In the genomic region with DNA sequence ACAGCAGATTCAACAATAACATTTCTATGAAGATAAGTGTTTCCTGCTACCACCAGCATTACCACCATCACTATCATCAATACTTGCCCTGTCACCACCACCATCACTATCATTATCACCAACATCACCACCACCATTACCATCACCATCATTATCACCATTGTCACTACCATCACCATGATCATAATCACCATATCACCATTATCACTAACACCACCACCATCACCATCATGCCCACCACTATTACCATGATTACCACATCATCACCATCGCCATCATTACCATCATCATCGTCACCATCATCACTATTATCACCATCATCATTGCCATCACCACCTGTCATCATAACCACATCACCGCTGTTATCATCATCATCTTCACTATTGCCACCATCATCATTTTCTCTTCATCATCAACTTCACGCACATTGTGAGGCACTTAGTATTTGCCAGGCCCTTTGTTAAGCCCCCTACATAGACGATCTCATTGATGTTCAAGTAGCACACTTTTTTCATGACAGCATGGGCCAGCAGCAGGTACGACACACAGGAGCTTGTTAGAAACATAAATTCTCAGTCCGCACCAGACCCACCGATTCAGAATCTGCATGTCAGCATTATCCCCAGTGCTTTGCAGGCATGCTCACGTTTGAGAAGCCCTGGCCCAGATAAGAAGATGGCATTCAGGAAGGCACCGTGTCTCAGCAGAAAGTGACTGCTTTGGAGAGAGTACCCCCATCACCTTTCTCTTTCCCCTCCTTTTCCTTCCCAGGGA, we compare ENCODE assay signal across 15 cellular contexts.
DNase-seq lines count a peak whose midpoint lies in the region; ATAC-seq and TF ChIP-seq lines count a peak whose summit lies in the region.
"Had no signal": no experiment of that assay in that cellular context is flagged by ENCODE, and none has a peak within 500 bp of the region (broad histone marks: within the 10 kb centered on the region; RNA-seq: fewer than 3 reads in every experiment).

No MANE protein-coding gene starts in this region.

- in situ Hi-C loops in GM23248 (cut with MboI), result no loop called here
- in situ Hi-C loops in GM13977 (cut with MboI; ENCODE audit: low pct_unique_long_range_greater_than_20kb, low sequenced_read_pairs, unreplicated experiment), result no loop called here

- H3K9me3 ChIP-seq in GM23248 (ENCODE audit: low read depth) (no peaks in the 10 kb centered on the region), RWPE2 (ENCODE audit: severe bottlenecking) (no peaks in the 10 kb centered on the region), smooth muscle cell (replicated peaks; ENCODE audit: low read depth) (no peaks in the 10 kb centered on the region)
- H3K9me3 ChIP-seq: BLaER1, HAP-1 had no signal

- H3K4me2 ChIP-seq in GM23248 (ENCODE audit: unreplicated experiment) (no peak overlapping the region), smooth muscle cell (no peak overlapping the region)
- H3K4me2 ChIP-seq: BLaER1, KMS-11 had no signal

- ATAC-seq in RWPE2 (ENCODE audit: low read depth) (no peak), foreskin keratinocyte (peak; percentile 8), HG03025 (IDR thresholded peaks at IDR 0.05; ENCODE audit: low FRiP score, unreplicated experiment) (no peak)
- ATAC-seq: Right ventricle myocardium inferior had no signal

- 76 to 79% methylated on average over 10 of the region's 10 CpGs for WGBS in GM23248 (ENCODE audit: low coverage in 1 of 2, low lambda C conversion rate in 2 of 2, missing lambda C conversion rate in 2 of 2), 2 experiments
- 89% methylated on average over 10 of the region's 10 CpGs for WGBS in smooth muscle cell (ENCODE audit: low lambda C conversion rate)

- peak overlapping the region; percentile 56; the same call in 1 of the 2 replicates for H3K9ac ChIP-seq in GM23248
- peak overlapping the region; percentile 46 for H3K9ac ChIP-seq in smooth muscle cell (ENCODE audit: low read depth)
- H3K9ac ChIP-seq: BLaER1, KMS-11 had no signal

- no peaks in the 10 kb centered on the region for H3K9me2 ChIP-seq in GM23248 (ENCODE audit: insufficient read depth)

- peaks cover 49% of the 10 kb centered on the region for H3K4me1 ChIP-seq in GM23248 (ENCODE audit: insufficient read depth)
- no peaks in the 10 kb centered on the region for H3K4me1 ChIP-seq in RWPE2 (ENCODE audit: insufficient read depth, poor library complexity, severe bottlenecking)
- H3K4me1 ChIP-seq in foreskin keratinocyte, result peaks cover 27% of the 10 kb centered on the region
- H3K4me1 ChIP-seq in smooth muscle cell (ENCODE audit: low read depth), result peaks cover 27% of the 10 kb centered on the region

- no peak for DNase-seq in GM23248
- no peak for DNase-seq in RWPE2 (ENCODE audit: low spot score)
- DNase-seq in foreskin keratinocyte, result no peak
- DNase-seq in smooth muscle cell (lab: John Stamatoyannopoulos, UW; ENCODE audit: unreplicated experiment), result no peak
- DNase-seq in GM13977 (ENCODE audit: low spot score), result no peak
- no peak for DNase-seq in NCI-H1436 (lab: John Stamatoyannopoulos, UW)
- DNase-seq: DMS 273 treated with DMSO at 0.1 percent for 48 hours, NCI-H1092, NCI-H1694 treated with DMSO at 0.1 percent for 48 hours, NCI-H748 treated with DMSO at 0.1 percent for 48 hours had no signal

- H4K20me1 ChIP-seq in GM23248 (ENCODE audit: insufficient read depth) (no peaks in the 10 kb centered on the region), smooth muscle cell (ENCODE audit: low read depth) (no peaks in the 10 kb centered on the region)
- H4K20me1 ChIP-seq: BLaER1 had no signal

- H3K27ac ChIP-seq in GM23248, result peak overlapping the region; percentile 86
- peak overlapping the region; percentile 1 for H3K27ac ChIP-seq in RWPE2 (ENCODE audit: poor library complexity, severe bottlenecking)
- H3K27ac ChIP-seq in foreskin keratinocyte, result peak overlapping the region; percentile 13
- peak overlapping the region; percentile 72 for H3K27ac ChIP-seq in smooth muscle cell (ENCODE audit: low read depth)
- H3K27ac ChIP-seq: BLaER1, KMS-11 had no signal

- peaks cover 41% of the 10 kb centered on the region for H3F3A ChIP-seq in GM23248 (ENCODE audit: insufficient read depth)
- H3F3A ChIP-seq in smooth muscle cell (ENCODE audit: low read depth), result no peaks in the 10 kb centered on the region

- no peaks in the 10 kb centered on the region for H3K36me3 ChIP-seq in GM23248 (ENCODE audit: low read depth)
- no peaks in the 10 kb centered on the region for H3K36me3 ChIP-seq in RWPE2 (ENCODE audit: low read depth)
- no peaks in the 10 kb centered on the region for H3K36me3 ChIP-seq in smooth muscle cell (ENCODE audit: low read depth)
- H3K36me3 ChIP-seq: BLaER1, HAP-1 had no signal

- H3K4me3 ChIP-seq in GM23248, result no peak overlapping the region
- H3K4me3 ChIP-seq in RWPE2 (ENCODE audit: severe bottlenecking), result no peak overlapping the region
- H3K4me3 ChIP-seq in smooth muscle cell, result no peak overlapping the region
- H3K4me3 ChIP-seq: BLaER1, HAP-1 had no signal

- no peak for TF ChIP-seq CTCF in RWPE2 (IDR thresholded peaks at IDR 0.05; ENCODE audit: poor library complexity, severe bottlenecking)
- TF ChIP-seq CTCF in foreskin keratinocyte (conservative IDR thresholded peaks at IDR 0.05), result no peak
- TF ChIP-seq CTCF in smooth muscle cell (IDR thresholded peaks at IDR 0.05; ENCODE audit: borderline replicate concordance, insufficient read depth, poor library complexity, severe bottlenecking), result no peak
- TF ChIP-seq CTCF in GM13977 (IDR thresholded peaks at IDR 0.05; ENCODE audit: extremely low read depth, insufficient read depth, missing control alignments), result no peak

- H2AFZ ChIP-seq in GM23248, result no peak overlapping the region
- no peak overlapping the region for H2AFZ ChIP-seq in smooth muscle cell (ENCODE audit: low read depth)

- H3K27me3 ChIP-seq in GM23248 (replicated peaks; ENCODE audit: insufficient read depth) (no peaks in the 10 kb centered on the region), RWPE2 (ENCODE audit: insufficient read depth, poor library complexity, severe bottlenecking) (no peaks in the 10 kb centered on the region), foreskin keratinocyte (no peaks in the 10 kb centered on the region), smooth muscle cell (ENCODE audit: low read depth) (no peaks in the 10 kb centered on the region)
- H3K27me3 ChIP-seq: BLaER1 had no signal

- H3K79me2 ChIP-seq in GM23248 (ENCODE audit: insufficient read depth), result peaks cover 78% of the 10 kb centered on the region
- peaks cover 23% of the 10 kb centered on the region for H3K79me2 ChIP-seq in smooth muscle cell (ENCODE audit: low read depth)

Comparison
In these comparisons a context has a peak if more than half of its experiments do, and no peak if none do; other contexts are left out.
1. H3K27ac ChIP-seq: peak in every context shown above with its lines; median percentile 86 in GM23248; 72 in smooth muscle cell; 13 in foreskin keratinocyte; 1 in RWPE2.